In the genomic region with DNA sequence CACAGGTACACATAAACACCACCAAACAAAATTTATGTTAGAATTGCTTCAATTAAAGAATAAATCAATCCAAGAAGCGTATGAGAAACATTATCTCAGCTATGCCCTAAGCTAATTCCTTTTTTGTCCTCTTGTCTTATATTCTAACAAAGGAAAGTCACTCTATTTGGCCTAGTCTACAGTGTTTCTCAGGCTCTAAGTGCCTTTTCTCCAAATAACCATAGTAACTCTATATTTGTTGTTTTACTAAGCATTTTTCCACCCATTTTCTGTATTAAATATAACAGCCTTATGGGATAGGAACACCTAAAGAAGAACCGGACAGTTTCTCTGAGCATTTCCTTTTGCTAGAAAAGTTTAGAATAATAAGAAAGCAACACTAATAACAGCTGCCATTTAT, we compare ENCODE assay signal across 17 cellular contexts.
"Had no signal": no experiment of that assay in that cellular context is flagged by ENCODE, and none has a peak within 500 bp of the region (broad histone marks: within the 10 kb centered on the region; RNA-seq: fewer than 3 reads in every experiment).

No MANE protein-coding gene starts in this region.

- H3K36me3 ChIP-seq: ascending aorta, spleen, upper lobe of left lung had no signal

- DNase-seq: activated CD4-positive, alpha-beta T cell treated with anti-CD3 and anti-CD28 coated beads for 48 hours; activated CD4-positive, CD25-positive, alpha-beta regulatory T cell; activated CD8-positive, alpha-beta T cell treated with anti-CD3 and anti-CD28 coated beads for 36 hours; activated naive CD4-positive, alpha-beta T cell treated with Interleukin-2 at 50 U/mL for 16 hours; activated naive CD8-positive, alpha-beta T cell treated with anti-CD3 and anti-CD28 coated beads, Interleukin-2, amount 50 U/mL, for 24 hours; activated T-cell treated with anti-CD3 and anti-CD28 coated beads, Interleukin-2, amount 50 U/mL, for 1 hour; effector CD8-positive, alpha-beta T cell; foreskin melanocyte; kidney; midbrain; spleen; stimulated activated CD4-positive, alpha-beta T cell treated with anti-CD3 and anti-CD28 coated beads, Interleukin-4, amount 100 ng/mL, for 4 hours; T1000; testis; upper lobe of left lung had no signal

- H3K4me1 ChIP-seq: ascending aorta, spleen, testis had no signal

- H3K9me3 ChIP-seq: ascending aorta, spleen, testis, upper lobe of left lung had no signal

- H3K27me3 ChIP-seq: ascending aorta, testis, upper lobe of left lung had no signal

- H3K27ac ChIP-seq: ascending aorta, spleen, testis, upper lobe of left lung had no signal

- H3K4me3 ChIP-seq: ascending aorta, lung, spleen, testis, upper lobe of left lung had no signal
